ENCODE assay signal across 12 cellular contexts in genomic region chr11:106276859-106277436, GRCh38.
DNase-seq lines count a peak whose midpoint lies in the region; ATAC-seq, FAIRE-seq and TF ChIP-seq lines count a peak whose summit lies in the region.
"Had no signal": no experiment of that assay in that cellular context is flagged by ENCODE, and none has a peak within 500 bp of the region (broad histone marks: within the 10 kb centered on the region; RNA-seq: fewer than 3 reads in every experiment).

No MANE protein-coding gene starts in this region.

- no peaks in the 10 kb centered on the region for H3K9me3 ChIP-seq in astrocyte (ENCODE audit: insufficient read depth, low read depth, low read length)
- H3K9me3 ChIP-seq: lower lobe of right lung, thoracic aorta had no signal

- H3K36me3 Mint-ChIP-seq in astrocyte (ENCODE audit: low read depth, unreplicated experiment): no peaks in the 10 kb centered on the region
- no peaks in the 10 kb centered on the region for H3K36me3 Mint-ChIP-seq in activated CD4-positive, alpha-beta T cell treated with anti-CD3 and anti-CD28 coated beads for 36 hours (ENCODE audit: low read depth)

- intact Hi-C loops in activated CD4-positive, alpha-beta T cell treated with anti-CD3 and anti-CD28 coated beads for 36 hours (cut with DNase I, micrococcal nuclease): no loop called here

- DNase-seq in DMS53 (lab: John Stamatoyannopoulos, UW) (peak; percentile 50), HuH-7 (ENCODE audit: low spot score) (peak; percentile 14), astrocyte (ENCODE audit: low read depth) (peak; percentile 36), kidney epithelial cell (ENCODE audit: low read depth) (no peak), ureter (ENCODE audit: low spot score) (no peak)
- no peak for DNase-seq in activated CD4-positive, alpha-beta T cell treated with anti-CD3 and anti-CD28 coated beads for 36 hours
- DNase-seq in effector CD8-positive, alpha-beta T cell (lab: John Stamatoyannopoulos, UW): no peak
- DNase-seq: effector memory CD4-positive, alpha-beta T cell; lower lobe of right lung had no signal

- H3K9ac ChIP-seq in astrocyte (ENCODE audit: low read length): peak overlapping the region; percentile 1

- H3K4me3 ChIP-seq in astrocyte (ENCODE audit: insufficient read depth, low read depth, low read length) (no peak overlapping the region), kidney epithelial cell (ENCODE audit: low read depth, low read length) (no peak overlapping the region)
- H3K4me3 ChIP-seq: lower lobe of right lung, thoracic aorta had no signal

- no peaks in the 10 kb centered on the region for H3K27me3 Mint-ChIP-seq in astrocyte (ENCODE audit: low read depth, unreplicated experiment)
- H3K27me3 Mint-ChIP-seq in activated CD4-positive, alpha-beta T cell treated with anti-CD3 and anti-CD28 coated beads for 36 hours: no peaks in the 10 kb centered on the region

- no peaks in the 10 kb centered on the region for H3K79me2 ChIP-seq in astrocyte (ENCODE audit: insufficient read depth, low read length)

- POLR2A ChIA-PET in activated CD4-positive, alpha-beta T cell treated with anti-CD3 and anti-CD28 coated beads for 36 hours (lab: Charles Lee): no interaction called here

- no peak overlapping the region for H3K4me2 ChIP-seq in astrocyte (ENCODE audit: low read length)

- no peaks in the 10 kb centered on the region for H4K20me1 ChIP-seq in astrocyte (ENCODE audit: insufficient read depth, low read length)

- no peak for TF ChIP-seq CTCF in astrocyte (IDR thresholded peaks at IDR 0.05; ENCODE audit: insufficient read depth, low read depth, low read length)
- TF ChIP-seq CTCF in kidney epithelial cell (IDR thresholded peaks at IDR 0.05; ENCODE audit: insufficient read depth, low read length, poor library complexity, severe bottlenecking): peak; percentile 49

- no peak overlapping the region for H2AFZ ChIP-seq in astrocyte (ENCODE audit: low read depth, low read length)

- peaks cover 29% of the 10 kb centered on the region for H3K4me1 Mint-ChIP-seq in astrocyte (ENCODE audit: low read depth, unreplicated experiment)
- no peaks in the 10 kb centered on the region for H3K4me1 Mint-ChIP-seq in activated CD4-positive, alpha-beta T cell treated with anti-CD3 and anti-CD28 coated beads for 36 hours

- no peak for ATAC-seq in HG02642 (IDR thresholded peaks at IDR 0.05; ENCODE audit: poor library complexity, unreplicated experiment)
- no peak for ATAC-seq in activated CD4-positive, alpha-beta T cell treated with anti-CD3 and anti-CD28 coated beads for 36 hours
- ATAC-seq: Right ventricle myocardium inferior had no signal

- H3K9me3 Mint-ChIP-seq in astrocyte (ENCODE audit: unreplicated experiment): peaks cover 2% of the 10 kb centered on the region
- H3K9me3 Mint-ChIP-seq in activated CD4-positive, alpha-beta T cell treated with anti-CD3 and anti-CD28 coated beads for 36 hours (ENCODE audit: low read depth): peaks cover 8% of the 10 kb centered on the region

- H3K4me1 ChIP-seq in astrocyte (ENCODE audit: insufficient read depth, low read length): peaks cover 7% of the 10 kb centered on the region
- H3K4me1 ChIP-seq: lower lobe of right lung had no signal

- H3K27ac Mint-ChIP-seq in astrocyte (ENCODE audit: unreplicated experiment): no peak overlapping the region
- no peak overlapping the region for H3K27ac Mint-ChIP-seq in activated CD4-positive, alpha-beta T cell treated with anti-CD3 and anti-CD28 coated beads for 36 hours

- no peak for FAIRE-seq in astrocyte (lab: Jason Lieb, UNC)

- CTCF ChIA-PET in activated CD4-positive, alpha-beta T cell treated with anti-CD3 and anti-CD28 coated beads for 36 hours (lab: Charles Lee): no interaction called here

- H3K4me3 Mint-ChIP-seq in astrocyte (ENCODE audit: unreplicated experiment): no peak overlapping the region
- H3K4me3 Mint-ChIP-seq in activated CD4-positive, alpha-beta T cell treated with anti-CD3 and anti-CD28 coated beads for 36 hours: no peak overlapping the region

- H3K27ac ChIP-seq in astrocyte (ENCODE audit: low read depth, low read length): no peak overlapping the region
- H3K27ac ChIP-seq: lower lobe of right lung, thoracic aorta had no signal

- H3K27me3 ChIP-seq in astrocyte (ENCODE audit: insufficient read depth, low read length) (no peaks in the 10 kb centered on the region), kidney epithelial cell (ENCODE audit: control insufficient read depth, insufficient read depth, low read length) (no peaks in the 10 kb centered on the region)

- H3K36me3 ChIP-seq in astrocyte (ENCODE audit: insufficient read depth, low read length): no peaks in the 10 kb centered on the region
- H3K36me3 ChIP-seq in kidney epithelial cell (ENCODE audit: control insufficient read depth, insufficient read depth, low read length): no peaks in the 10 kb centered on the region
- H3K36me3 ChIP-seq: lower lobe of right lung, thoracic aorta had no signal

Comparison
In these comparisons a context has a peak if more than half of its experiments do, and no peak if none do; other contexts are left out.
1. DNase-seq: peak in DMS53 (single experiment), HuH-7 (single experiment) and astrocyte (single experiment); none in kidney epithelial cell (single experiment), ureter (single experiment), activated CD4-positive, alpha-beta T cell treated with anti-CD3 and anti-CD28 coated beads for 36 hours (single experiment) and effector CD8-positive, alpha-beta T cell (single experiment).